4 cellular contexts compared by ENCODE assay signal in the genomic region with DNA sequence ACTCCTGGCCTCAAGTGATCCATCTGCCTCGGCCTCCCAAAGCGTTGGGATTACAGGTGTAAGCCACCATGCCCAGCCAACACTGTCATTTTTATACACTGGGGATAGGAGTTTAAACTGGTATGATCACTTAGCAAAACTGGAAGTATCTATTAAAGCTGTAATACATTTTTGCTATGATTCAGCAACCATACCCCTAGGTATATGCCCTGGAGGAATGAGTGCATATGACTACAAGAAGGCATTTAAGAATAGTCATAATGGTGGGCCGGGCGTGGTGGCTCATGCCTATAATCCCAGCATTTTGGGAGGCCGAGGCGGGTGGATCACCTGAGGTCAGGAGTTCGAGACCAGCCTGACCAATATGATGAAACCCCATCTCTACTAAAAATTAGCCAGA. TPM values are rescaled to one million over a fixed set of nuclear protein-coding genes. Genes with fewer than 3 reads are reported as not detected.
"Had no signal": no experiment of that assay in that cellular context is flagged by ENCODE, and none has a peak within 500 bp of the region (broad histone marks: within the 10 kb centered on the region; RNA-seq: fewer than 3 reads in every experiment).

No MANE protein-coding gene starts in this region.

RNA-seq across cellular contexts. Expression of gene PP2D1, which starts 19.9 kb away (rescaled TPM):
- total RNA-seq: LHCN-M2, M059J, MCF 10A, NCI-H460 had no signal
